ENCODE assay signal across 8 cellular contexts in the genomic region with DNA sequence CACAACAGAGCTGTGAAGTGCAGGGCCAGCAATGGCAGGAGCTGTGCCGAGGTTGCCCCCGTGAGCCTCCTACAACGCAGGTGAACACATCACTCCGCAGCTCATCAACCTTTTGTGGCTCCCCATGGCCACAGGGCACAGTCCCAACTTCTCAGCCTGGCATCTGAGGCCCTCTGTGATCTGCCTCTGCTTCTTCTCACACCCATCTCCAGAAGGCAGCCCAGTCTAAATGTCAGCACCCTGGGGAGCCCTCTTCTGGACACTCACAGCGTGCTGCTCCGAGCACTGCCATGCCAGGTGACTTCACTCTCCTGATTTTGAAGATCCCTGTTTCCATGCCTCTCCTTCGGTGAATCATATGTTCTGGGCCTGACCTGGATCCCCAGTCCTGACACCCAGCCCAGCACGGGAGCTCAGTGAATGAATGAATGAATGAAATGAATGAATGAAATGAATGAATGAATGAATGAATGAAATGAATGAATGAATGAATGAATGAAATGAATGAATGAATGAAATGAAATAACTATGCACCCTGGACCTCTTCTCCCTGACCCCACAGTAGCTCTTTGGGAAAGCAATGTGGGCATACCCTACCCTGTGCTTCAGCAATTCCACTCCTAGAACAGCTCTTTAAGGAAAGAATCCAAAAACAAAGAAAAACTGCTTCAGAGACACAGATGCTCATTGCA. TPM values are rescaled to one million over a fixed set of nuclear protein-coding genes. Genes with fewer than 3 reads are reported as not detected.
DNase-seq lines count a peak whose midpoint lies in the region; ATAC-seq and TF ChIP-seq lines count a peak whose summit lies in the region.

No MANE protein-coding gene starts in this region.

- TF ChIP-seq CTCF in GM12873 (IDR thresholded peaks at IDR 0.05; ENCODE audit: insufficient read depth, low read depth, low read length, missing control alignments) (peak; percentile 22), mesothelial cell of epicardium (IDR thresholded peaks at IDR 0.05; ENCODE audit: unreplicated experiment) (no peak), gastroesophageal sphincter (IDR thresholded peaks at IDR 0.05) (no peak)

- no peak for TF ChIP-seq POLR2A in gastroesophageal sphincter (IDR thresholded peaks at IDR 0.05)

- H3K27ac ChIP-seq in gastroesophageal sphincter: no peak overlapping the region

- peak overlapping the region; percentile 94 for H3K27ac Mint-ChIP-seq in mesothelial cell of epicardium

- H3K9me3 ChIP-seq in MG63 (no peaks in the 10 kb centered on the region), gastroesophageal sphincter (no peaks in the 10 kb centered on the region)

- H3K36me3 ChIP-seq in MG63 (no peaks in the 10 kb centered on the region), gastroesophageal sphincter (no peaks in the 10 kb centered on the region)

- H3K4me1 Mint-ChIP-seq in mesothelial cell of epicardium: peaks cover 30% of the 10 kb centered on the region

- H3K9me3 Mint-ChIP-seq in mesothelial cell of epicardium: no peaks in the 10 kb centered on the region

- H3K36me3 Mint-ChIP-seq in mesothelial cell of epicardium: no peaks in the 10 kb centered on the region

- H3K4me3 Mint-ChIP-seq in mesothelial cell of epicardium: no peak overlapping the region

- TF ChIP-seq EP300 in gastroesophageal sphincter (IDR thresholded peaks at IDR 0.05): no peak

- H3K27me3 ChIP-seq in MG63 (no peaks in the 10 kb centered on the region), gastroesophageal sphincter (peaks cover 23% of the 10 kb centered on the region)

- no peaks in the 10 kb centered on the region for H3K4me1 ChIP-seq in gastroesophageal sphincter

- H3K4me3 ChIP-seq in MG63 (no peak overlapping the region), gastroesophageal sphincter (no peak overlapping the region)

- H3K27me3 Mint-ChIP-seq in mesothelial cell of epicardium (ENCODE audit: low read depth): peaks cover 2% of the 10 kb centered on the region

- 74% methylated on average over 4 of the region's 8 CpGs; no CpG with 5 or more reads in 1 of the 2 donors for WGBS in gastroesophageal sphincter (ENCODE audit: low coverage in 1 of 2), 2 donors

- peak; percentile 32 for DNase-seq in MG63
- peak; percentile 12 for DNase-seq in cerebellum (ENCODE audit: low spot score)
- no peak for DNase-seq in mesothelial cell of epicardium (ENCODE audit: low spot score in 2 of 2, unreplicated experiment in 2 of 2)
- DNase-seq in NCI-H748 treated with DMSO at 0.1 percent for 48 hours (lab: John Stamatoyannopoulos, UW): no peak
- no peak for DNase-seq in NCI-H2107 (lab: John Stamatoyannopoulos, UW)

- ATAC-seq in HG02973 (IDR thresholded peaks at IDR 0.05; ENCODE audit: unreplicated experiment): no peak
- ATAC-seq in gastroesophageal sphincter: no peak

RNA-seq across cellular contexts. Expression of gene SKIC8, which starts 17.9 kb away (rescaled TPM):
- 188 and 259 TPM in 2 replicates for total RNA-seq in MG63 (2014; rRNA removed; shearing (Covaris generic); ENCODE audit: low replicate concordance)
- total RNA-seq in cerebellum (48.5 TPM), mesothelial cell of epicardium (51.2 to 55.1 TPM (median 54.8 TPM) in 3 replicates), gastroesophageal sphincter (10 to 100 TPM; 31.1 to 59.0 (median 44.4) TPM)

RNA-seq across cellular contexts. Expression of gene CRABP1, which starts 22.9 kb away (rescaled TPM):
- total RNA-seq in MG63 (2014; rRNA removed; shearing (Covaris generic); ENCODE audit: low replicate concordance): not detected in 2 replicates
- total RNA-seq in cerebellum: 9.9 TPM
- total RNA-seq in mesothelial cell of epicardium: 144 to 156 TPM (median 155 TPM) in 3 replicates
- 1 to 10 TPM in 2 of 4 donors, under 1 TPM in 1, not detected in 1; 0.50 to 5.3 (median 3.6) TPM for total RNA-seq in gastroesophageal sphincter

RNA-seq across cellular contexts. Expression of gene DNAJA4, which starts 52.9 kb away (rescaled TPM):
- not detected in 2 replicates for total RNA-seq in MG63 (2014; rRNA removed; shearing (Covaris generic); ENCODE audit: low replicate concordance)
- total RNA-seq in cerebellum (26.5 TPM), mesothelial cell of epicardium (0.13 to 0.18 TPM in 2 of 3 replicates, not detected in the other), gastroesophageal sphincter (10 to 100 TPM in 3 of 4 donors, 1 to 10 TPM in 1; 9.9 to 33.9 (median 24.5) TPM)

Comparison
In these comparisons a context has a peak if more than half of its experiments do, and no peak if none do; other contexts are left out.
1. DNase-seq: peak in MG63 (single experiment) and cerebellum (single experiment); none in mesothelial cell of epicardium (0 of 2), NCI-H748 treated with DMSO at 0.1 percent for 48 hours (single experiment) and NCI-H2107 (single experiment).
2. RNA of gene CRABP1, which starts 22.9 kb away (total RNA-seq): 144 to 156 TPM in mesothelial cell of epicardium; 9.9 TPM in cerebellum (single experiment), 0.50 to 5.3 TPM in gastroesophageal sphincter and not detected in MG63; every median in the first group is over 10 times any median in the second.